ENCODE assay signal across 11 cellular contexts in the genomic region with DNA sequence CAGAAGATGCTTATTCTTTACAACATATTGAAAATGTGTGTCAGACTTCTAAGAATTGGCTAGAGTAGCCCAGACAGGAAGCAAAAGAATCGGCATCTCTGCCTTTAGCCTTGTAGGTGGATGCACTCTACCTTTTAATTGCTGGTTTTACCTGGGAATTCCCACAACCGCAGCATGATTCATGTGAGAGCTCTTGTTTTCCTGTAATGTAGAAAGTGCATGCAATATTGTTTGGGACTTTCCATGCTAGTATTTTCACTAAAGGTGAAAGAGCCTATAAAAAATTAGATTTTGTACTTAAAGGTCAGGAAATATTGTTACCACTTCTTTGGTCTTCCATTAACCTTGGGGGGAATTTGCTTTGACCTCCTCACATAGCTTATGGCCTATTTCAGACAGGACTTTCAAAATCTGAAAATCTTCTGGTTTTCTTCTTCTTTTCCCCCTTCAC.
DNase-seq lines count a peak whose midpoint lies in the region; ATAC-seq and TF ChIP-seq lines count a peak whose summit lies in the region.
"Had no signal": no experiment of that assay in that cellular context is flagged by ENCODE, and none has a peak within 500 bp of the region (broad histone marks: within the 10 kb centered on the region; RNA-seq: fewer than 3 reads in every experiment).

No MANE protein-coding gene starts in this region.

- peak; percentile 3 for TF ChIP-seq CTCF in foreskin keratinocyte (conservative IDR thresholded peaks at IDR 0.05)
- TF ChIP-seq CTCF in tibial nerve (IDR thresholded peaks at IDR 0.05) = no peak
- TF ChIP-seq CTCF in GM23338 (conservative IDR thresholded peaks at IDR 0.05; ENCODE audit: low read depth in 2 of 2) = no peak
- no peak for TF ChIP-seq CTCF in glutamatergic neuron (IDR thresholded peaks at IDR 0.05; ENCODE audit: partially characterized antibody, unreplicated experiment)

- no peak for TF ChIP-seq EP300 in tibial nerve (IDR thresholded peaks at IDR 0.05)

- no peak overlapping the region for H3K4me3 ChIP-seq in tibial nerve
- no peak overlapping the region for H3K4me3 ChIP-seq in GM23338
- H3K4me3 ChIP-seq: hepatocyte, SJCRH30 had no signal

- H3K27ac ChIP-seq in foreskin keratinocyte = peak overlapping the region; percentile 61
- H3K27ac ChIP-seq in tibial nerve = no peak overlapping the region
- H3K27ac ChIP-seq in GM23338 (ENCODE audit: low read depth) = no peak overlapping the region
- H3K27ac ChIP-seq: hepatocyte, SJCRH30 had no signal

- H3F3A ChIP-seq in GM23338 (replicated peaks; ENCODE audit: low read depth) = no peaks in the 10 kb centered on the region

- no peaks in the 10 kb centered on the region for H3K79me2 ChIP-seq in GM23338 (replicated peaks; ENCODE audit: insufficient read depth)
- H3K79me2 ChIP-seq: hepatocyte had no signal

- peaks cover 3% of the 10 kb centered on the region; the same call in 1 of the 3 replicates for H3K9me3 Mint-ChIP-seq in GM23338
- no peaks in the 10 kb centered on the region for H3K9me3 Mint-ChIP-seq in glutamatergic neuron (ENCODE audit: unreplicated experiment)

- WGBS in tibial nerve, 2 donors = 67 to 84% methylated on average over 2 of the region's 2 CpGs

- no peak overlapping the region for H3K4me3 Mint-ChIP-seq in GM23338
- no peak overlapping the region for H3K4me3 Mint-ChIP-seq in glutamatergic neuron (ENCODE audit: unreplicated experiment)

- no peaks in the 10 kb centered on the region for H3K36me3 Mint-ChIP-seq in GM23338 (ENCODE audit: low read depth)
- H3K36me3 Mint-ChIP-seq in glutamatergic neuron (ENCODE audit: unreplicated experiment) = peaks cover 3% of the 10 kb centered on the region

- no peak for TF ChIP-seq POLR2A in tibial nerve (IDR thresholded peaks at IDR 0.05)

- H3K4me1 ChIP-seq in foreskin keratinocyte = peaks cover 11% of the 10 kb centered on the region
- H3K4me1 ChIP-seq in tibial nerve = peaks cover 0 to 22% (median 7%) of the 10 kb centered on the region in 4 donors
- no peaks in the 10 kb centered on the region for H3K4me1 ChIP-seq in GM23338 (ENCODE audit: insufficient read depth)
- H3K4me1 ChIP-seq: SJCRH30 had no signal

- no peak overlapping the region for H3K27ac Mint-ChIP-seq in GM23338
- no peak overlapping the region for H3K27ac Mint-ChIP-seq in glutamatergic neuron (ENCODE audit: unreplicated experiment)

- no peaks in the 10 kb centered on the region for H4K20me1 ChIP-seq in GM23338 (replicated peaks; ENCODE audit: insufficient read depth)

- H3K4me1 Mint-ChIP-seq in GM23338 (no peaks in the 10 kb centered on the region), glutamatergic neuron (ENCODE audit: low read depth, unreplicated experiment) (no peaks in the 10 kb centered on the region)

- H3K27me3 Mint-ChIP-seq in GM23338 (ENCODE audit: insufficient read depth, low read depth, poor library complexity) (no peaks in the 10 kb centered on the region), glutamatergic neuron (ENCODE audit: unreplicated experiment) (no peaks in the 10 kb centered on the region)

- no peak overlapping the region for H3K4me2 ChIP-seq in GM23338
- H3K4me2 ChIP-seq: hepatocyte had no signal

- no peak overlapping the region; the same call in 1 of the 2 replicates for H2AFZ ChIP-seq in GM23338
- H2AFZ ChIP-seq: hepatocyte had no signal

- no peaks in the 10 kb centered on the region for H3K9me2 ChIP-seq in GM23338 (ENCODE audit: insufficient read depth)

- no peaks in the 10 kb centered on the region for H3K9me3 ChIP-seq in tibial nerve
- H3K9me3 ChIP-seq: SJCRH30 had no signal

- DNase-seq in foreskin keratinocyte (peak; percentile 82 to 92), tibial nerve (ENCODE audit: low spot score in 2 of 2) (no peak), GM23338 (ENCODE audit: low spot score) (no peak), glutamatergic neuron (no peak), NCI-H226 (no peak)
- DNase-seq: IMR-90, SJCRH30 had no signal

- H3K27me3 ChIP-seq in foreskin keratinocyte = no peaks in the 10 kb centered on the region
- H3K27me3 ChIP-seq in tibial nerve = no peaks in the 10 kb centered on the region
- H3K27me3 ChIP-seq in GM23338 (ENCODE audit: insufficient read depth) = no peaks in the 10 kb centered on the region
- H3K27me3 ChIP-seq: hepatocyte had no signal

- ATAC-seq in GM18858 (IDR thresholded peaks at IDR 0.05; ENCODE audit: unreplicated experiment) (peak; percentile 66), GM21576 (IDR thresholded peaks at IDR 0.05; ENCODE audit: unreplicated experiment) (peak; percentile 67), HG03571 (IDR thresholded peaks at IDR 0.05; ENCODE audit: unreplicated experiment) (peak; percentile 47), foreskin keratinocyte (peak; percentile 99), GM23338 (no peak)

- H3K36me3 ChIP-seq in tibial nerve (peaks cover 0 to 13% (median 0%) of the 10 kb centered on the region in 3 donors), GM23338 (ENCODE audit: insufficient read depth) (no peaks in the 10 kb centered on the region)
- H3K36me3 ChIP-seq: SJCRH30 had no signal

TF ChIP-seq in GM23338, 12 proteins besides CTCF, POLR2A, EP300 and RAD21 (continues in another document):
- no peak for TF ChIP-seq NANOG (IDR thresholded peaks at IDR 0.05; ENCODE audit: borderline replicate concordance)
- no peak for TF ChIP-seq ZNF331 (CRISPR knock-in tag; IDR thresholded peaks at IDR 0.05; ENCODE audit: low read depth)
- no peak for TF ChIP-seq POLR2AphosphoS5 (IDR thresholded peaks at IDR 0.05; ENCODE audit: low read depth)
- no peak for TF ChIP-seq EZH2phosphoT487 (IDR thresholded peaks at IDR 0.05; ENCODE audit: unreplicated experiment)
- no peak for TF ChIP-seq EZH2 (IDR thresholded peaks at IDR 0.05; ENCODE audit: low read depth, unreplicated experiment)
- no peak for TF ChIP-seq CREB1 (CRISPR knock-in tag; IDR thresholded peaks at IDR 0.05; ENCODE audit: low read depth)
- TF ChIP-seq, protein P1, sequence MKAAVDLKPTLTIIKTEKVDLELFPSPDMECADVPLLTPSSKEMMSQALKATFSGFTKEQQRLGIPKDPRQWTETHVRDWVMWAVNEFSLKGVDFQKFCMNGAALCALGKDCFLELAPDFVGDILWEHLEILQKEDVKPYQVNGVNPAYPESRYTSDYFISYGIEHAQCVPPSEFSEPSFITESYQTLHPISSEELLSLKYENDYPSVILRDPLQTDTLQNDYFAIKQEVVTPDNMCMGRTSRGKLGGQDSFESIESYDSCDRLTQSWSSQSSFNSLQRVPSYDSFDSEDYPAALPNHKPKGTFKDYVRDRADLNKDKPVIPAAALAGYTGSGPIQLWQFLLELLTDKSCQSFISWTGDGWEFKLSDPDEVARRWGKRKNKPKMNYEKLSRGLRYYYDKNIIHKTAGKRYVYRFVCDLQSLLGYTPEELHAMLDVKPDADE (IDR thresholded peaks at IDR 0.05) = no peak
- TF ChIP-seq, protein P2, sequence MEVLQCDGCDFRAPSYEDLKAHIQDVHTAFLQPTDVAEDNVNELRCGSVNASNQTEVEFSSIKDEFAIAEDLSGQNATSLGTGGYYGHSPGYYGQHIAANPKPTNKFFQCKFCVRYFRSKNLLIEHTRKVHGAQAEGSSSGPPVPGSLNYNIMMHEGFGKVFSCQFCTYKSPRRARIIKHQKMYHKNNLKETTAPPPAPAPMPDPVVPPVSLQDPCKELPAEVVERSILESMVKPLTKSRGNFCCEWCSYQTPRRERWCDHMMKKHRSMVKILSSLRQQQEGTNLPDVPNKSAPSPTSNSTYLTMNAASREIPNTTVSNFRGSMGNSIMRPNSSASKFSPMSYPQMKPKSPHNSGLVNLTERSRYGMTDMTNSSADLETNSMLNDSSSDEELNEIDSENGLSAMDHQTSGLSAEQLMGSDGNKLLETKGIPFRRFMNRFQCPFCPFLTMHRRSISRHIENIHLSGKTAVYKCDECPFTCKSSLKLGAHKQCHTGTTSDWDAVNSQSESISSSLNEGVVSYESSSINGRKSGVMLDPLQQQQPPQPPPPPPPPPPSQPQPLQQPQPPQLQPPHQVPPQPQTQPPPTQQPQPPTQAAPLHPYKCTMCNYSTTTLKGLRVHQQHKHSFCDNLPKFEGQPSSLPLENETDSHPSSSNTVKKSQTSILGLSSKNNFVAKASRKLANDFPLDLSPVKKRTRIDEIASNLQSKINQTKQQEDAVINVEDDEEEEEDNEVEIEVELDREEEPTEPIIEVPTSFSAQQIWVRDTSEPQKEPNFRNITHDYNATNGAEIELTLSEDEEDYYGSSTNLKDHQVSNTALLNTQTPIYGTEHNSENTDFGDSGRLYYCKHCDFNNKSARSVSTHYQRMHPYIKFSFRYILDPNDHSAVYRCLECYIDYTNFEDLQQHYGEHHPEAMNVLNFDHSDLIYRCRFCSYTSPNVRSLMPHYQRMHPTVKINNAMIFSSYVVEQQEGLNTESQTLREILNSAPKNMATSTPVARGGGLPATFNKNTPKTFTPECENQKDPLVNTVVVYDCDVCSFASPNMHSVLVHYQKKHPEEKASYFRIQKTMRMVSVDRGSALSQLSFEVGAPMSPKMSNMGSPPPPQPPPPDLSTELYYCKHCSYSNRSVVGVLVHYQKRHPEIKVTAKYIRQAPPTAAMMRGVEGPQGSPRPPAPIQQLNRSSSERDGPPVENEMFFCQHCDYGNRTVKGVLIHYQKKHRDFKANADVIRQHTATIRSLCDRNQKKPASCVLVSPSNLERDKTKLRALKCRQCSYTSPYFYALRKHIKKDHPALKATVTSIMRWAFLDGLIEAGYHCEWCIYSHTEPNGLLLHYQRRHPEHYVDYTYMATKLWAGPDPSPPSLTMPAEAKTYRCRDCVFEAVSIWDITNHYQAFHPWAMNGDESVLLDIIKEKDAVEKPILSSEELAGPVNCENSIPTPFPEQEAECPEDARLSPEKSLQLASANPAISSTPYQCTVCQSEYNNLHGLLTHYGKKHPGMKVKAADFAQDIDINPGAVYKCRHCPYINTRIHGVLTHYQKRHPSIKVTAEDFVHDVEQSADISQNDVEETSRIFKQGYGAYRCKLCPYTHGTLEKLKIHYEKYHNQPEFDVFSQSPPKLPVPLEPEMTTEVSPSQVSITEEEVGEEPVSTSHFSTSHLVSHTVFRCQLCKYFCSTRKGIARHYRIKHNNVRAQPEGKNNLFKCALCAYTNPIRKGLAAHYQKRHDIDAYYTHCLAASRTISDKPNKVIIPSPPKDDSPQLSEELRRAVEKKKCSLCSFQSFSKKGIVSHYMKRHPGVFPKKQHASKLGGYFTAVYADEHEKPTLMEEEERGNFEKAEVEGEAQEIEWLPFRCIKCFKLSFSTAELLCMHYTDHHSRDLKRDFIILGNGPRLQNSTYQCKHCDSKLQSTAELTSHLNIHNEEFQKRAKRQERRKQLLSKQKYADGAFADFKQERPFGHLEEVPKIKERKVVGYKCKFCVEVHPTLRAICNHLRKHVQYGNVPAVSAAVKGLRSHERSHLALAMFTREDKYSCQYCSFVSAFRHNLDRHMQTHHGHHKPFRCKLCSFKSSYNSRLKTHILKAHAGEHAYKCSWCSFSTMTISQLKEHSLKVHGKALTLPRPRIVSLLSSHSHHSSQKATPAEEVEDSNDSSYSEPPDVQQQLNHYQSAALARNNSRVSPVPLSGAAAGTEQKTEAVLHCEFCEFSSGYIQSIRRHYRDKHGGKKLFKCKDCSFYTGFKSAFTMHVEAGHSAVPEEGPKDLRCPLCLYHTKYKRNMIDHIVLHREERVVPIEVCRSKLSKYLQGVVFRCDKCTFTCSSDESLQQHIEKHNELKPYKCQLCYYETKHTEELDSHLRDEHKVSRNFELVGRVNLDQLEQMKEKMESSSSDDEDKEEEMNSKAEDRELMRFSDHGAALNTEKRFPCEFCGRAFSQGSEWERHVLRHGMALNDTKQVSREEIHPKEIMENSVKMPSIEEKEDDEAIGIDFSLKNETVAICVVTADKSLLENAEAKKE (CRISPR knock-in tag; IDR thresholded peaks at IDR 0.05) = no peak

Comparison
In these comparisons a context has a peak if more than half of its experiments do, and no peak if none do; other contexts are left out.
1. DNase-seq: peak in foreskin keratinocyte (2 of 2); none in tibial nerve (0 of 2), GM23338 (single experiment), glutamatergic neuron (single experiment) and NCI-H226 (single experiment).